Comparison of ENCODE assay signal across 11 cellular contexts in genomic region chr5:16855475-16855874, GRCh38.
A peak's percentile ranks its signal among the peaks of the same experiment; 100 is the strongest.
DNase-seq lines count a peak whose midpoint lies in the region; ATAC-seq, FAIRE-seq and TF ChIP-seq lines count a peak whose summit lies in the region.
"Had no signal": no experiment of that assay in that cellular context is flagged by ENCODE, and none has a peak within 500 bp of the region (broad histone marks: within the 10 kb centered on the region; RNA-seq: fewer than 3 reads in every experiment).

No MANE protein-coding gene starts in this region.

- H2AFZ ChIP-seq in astrocyte (ENCODE audit: low read depth, low read length), result no peak overlapping the region

- H3K4me2 ChIP-seq in astrocyte (ENCODE audit: low read length), result no peak overlapping the region

- no peak overlapping the region for H3K27ac ChIP-seq in astrocyte (ENCODE audit: low read depth, low read length)
- H3K27ac ChIP-seq in sigmoid colon, result peak overlapping the region in 1 of 4 donors; percentile 3
- H3K27ac ChIP-seq: breast epithelium, prostate gland, SJSA1 had no signal

- peak; percentile 68 for ATAC-seq in left colon
- ATAC-seq in activated naive CD4-positive, alpha-beta T cell treated with anti-CD3 and anti-CD28 coated beads, Interleukin-2, amount 50 U/mL, for 72 hours, result no peak

- TF ChIP-seq EP300 in sigmoid colon (IDR thresholded peaks at IDR 0.05), result no peak

- POLR2A ChIA-PET in Caco-2 (lab: Charles Lee), result no interaction called here

- intact Hi-C loops in left colon (cut with DNase I, micrococcal nuclease) (no loop called here), Caco-2 (cut with micrococcal nuclease; ENCODE audit: unreplicated experiment) (no loop called here), sigmoid colon (cut with DNase I) (no loop called here)

- no peaks in the 10 kb centered on the region for H3K27me3 Mint-ChIP-seq in astrocyte (ENCODE audit: low read depth, unreplicated experiment)
- H3K27me3 Mint-ChIP-seq in Caco-2 (ENCODE audit: insufficient read depth, unreplicated experiment), result no peaks in the 10 kb centered on the region

- 55 to 71% methylated on average over 5 of the region's 5 CpGs for WGBS in sigmoid colon, 2 donors

- H3K4me1 ChIP-seq in astrocyte (ENCODE audit: insufficient read depth, low read length) (no peaks in the 10 kb centered on the region), Caco-2 (no peaks in the 10 kb centered on the region), sigmoid colon (peaks cover 0 to 12% (median 0%) of the 10 kb centered on the region in 4 donors)
- H3K4me1 ChIP-seq: breast epithelium, prostate gland, SJSA1 had no signal

- DNase-seq in Ammon's horn (ENCODE audit: low spot score) (peak; percentile 11), NCI-H1694 treated with DMSO at 0.1 percent for 48 hours (lab: John Stamatoyannopoulos, UW) (peak; percentile 84), astrocyte (ENCODE audit: low read depth) (peak; percentile 41), left colon (no peak), Caco-2 (no peak), SKM-1 treated with dmso at 0.1 percent for 144 hours (lab: John Stamatoyannopoulos, UW; ENCODE audit: unreplicated experiment) (no peak), sigmoid colon (no peak)
- no peak for DNase-seq in activated naive CD4-positive, alpha-beta T cell treated with anti-CD3 and anti-CD28 coated beads, Interleukin-2, amount 50 U/mL, for 72 hours (ENCODE audit: low spot score in 2 of 2)

- peak overlapping the region; percentile 15 for H3K9ac ChIP-seq in astrocyte (ENCODE audit: low read length)

- no peak for TF ChIP-seq POLR2A in sigmoid colon (IDR thresholded peaks at IDR 0.05)

- no peak for TF ChIP-seq CTCF in astrocyte (IDR thresholded peaks at IDR 0.05; ENCODE audit: insufficient read depth, low read depth, low read length)
- no peak for TF ChIP-seq CTCF in Caco-2 (IDR thresholded peaks at IDR 0.05; ENCODE audit: insufficient read depth in 1 of 2, low read depth in 1 of 2, low read length in 1 of 2, severe bottlenecking in 1 of 2, unreplicated experiment in 1 of 2)
- no peak for TF ChIP-seq CTCF in sigmoid colon (IDR thresholded peaks at IDR 0.05)

- no peaks in the 10 kb centered on the region for H3K9me3 ChIP-seq in astrocyte (ENCODE audit: insufficient read depth, low read depth, low read length)
- 0 out of 2 replicates have a peak, but pooled peaks cover 3% of the 10 kb centered on the region for H3K9me3 ChIP-seq in Caco-2
- H3K9me3 ChIP-seq in sigmoid colon, result peaks cover 0 to 7% (median 3%) of the 10 kb centered on the region in 4 donors
- H3K9me3 ChIP-seq: prostate gland had no signal

- H3K4me1 Mint-ChIP-seq in astrocyte (ENCODE audit: low read depth, unreplicated experiment) (peaks cover 26% of the 10 kb centered on the region), Caco-2 (ENCODE audit: low read depth, unreplicated experiment) (peaks cover 17% of the 10 kb centered on the region)

- H3K27me3 ChIP-seq in astrocyte (ENCODE audit: insufficient read depth, low read length), result no peaks in the 10 kb centered on the region
- no peaks in the 10 kb centered on the region for H3K27me3 ChIP-seq in Caco-2 (replicated peaks; ENCODE audit: control insufficient read depth, insufficient read depth, low read length)
- no peaks in the 10 kb centered on the region for H3K27me3 ChIP-seq in sigmoid colon
- H3K27me3 ChIP-seq: breast epithelium, SJSA1 had no signal

- peak overlapping the region; percentile 2 for H3K27ac Mint-ChIP-seq in astrocyte (ENCODE audit: unreplicated experiment)
- no peak overlapping the region for H3K27ac Mint-ChIP-seq in activated naive CD4-positive, alpha-beta T cell treated with anti-CD3 and anti-CD28 coated beads, Interleukin-2, amount 50 U/mL, for 72 hours
- no peak overlapping the region for H3K27ac Mint-ChIP-seq in Caco-2 (ENCODE audit: unreplicated experiment)

- H3K9me3 Mint-ChIP-seq in astrocyte (ENCODE audit: unreplicated experiment), result no peaks in the 10 kb centered on the region
- no peaks in the 10 kb centered on the region for H3K9me3 Mint-ChIP-seq in activated naive CD4-positive, alpha-beta T cell treated with anti-CD3 and anti-CD28 coated beads, Interleukin-2, amount 50 U/mL, for 72 hours
- H3K9me3 Mint-ChIP-seq in Caco-2 (ENCODE audit: unreplicated experiment), result no peaks in the 10 kb centered on the region

- no peak overlapping the region for H3K4me3 ChIP-seq in astrocyte (ENCODE audit: insufficient read depth, low read depth, low read length)
- no peak overlapping the region for H3K4me3 ChIP-seq in Caco-2 (ENCODE audit: low read depth, low read length)
- no peak overlapping the region for H3K4me3 ChIP-seq in sigmoid colon
- H3K4me3 ChIP-seq: breast epithelium, prostate gland, SJSA1 had no signal

- H3K4me3 Mint-ChIP-seq in astrocyte (ENCODE audit: unreplicated experiment) (no peak overlapping the region), Caco-2 (ENCODE audit: unreplicated experiment) (no peak overlapping the region)

- no peak for FAIRE-seq in astrocyte (lab: Jason Lieb, UNC)

- CTCF ChIA-PET in Caco-2 (lab: Charles Lee), result no interaction called here

- peaks cover 3% of the 10 kb centered on the region for H3K36me3 ChIP-seq in astrocyte (ENCODE audit: insufficient read depth, low read length)
- no peaks in the 10 kb centered on the region for H3K36me3 ChIP-seq in Caco-2 (ENCODE audit: control insufficient read depth, insufficient read depth, low read length)
- no peaks in the 10 kb centered on the region for H3K36me3 ChIP-seq in sigmoid colon
- H3K36me3 ChIP-seq: breast epithelium, prostate gland had no signal

- H4K20me1 ChIP-seq in astrocyte (ENCODE audit: insufficient read depth, low read length), result peaks cover 89% of the 10 kb centered on the region

- H3K36me3 Mint-ChIP-seq in astrocyte (ENCODE audit: low read depth, unreplicated experiment) (peaks cover 5% of the 10 kb centered on the region), Caco-2 (ENCODE audit: insufficient read depth, unreplicated experiment) (peaks cover 61% of the 10 kb centered on the region)
- H3K36me3 Mint-ChIP-seq in activated naive CD4-positive, alpha-beta T cell treated with anti-CD3 and anti-CD28 coated beads, Interleukin-2, amount 50 U/mL, for 72 hours, result no peaks in the 10 kb centered on the region

- no TSS peak for BruUV-seq in Caco-2 (replicated peaks; lab: Mats Ljungman, UMichigan)

- peaks cover 94% of the 10 kb centered on the region for H3K79me2 ChIP-seq in astrocyte (ENCODE audit: insufficient read depth, low read length)

Comparison
In these comparisons a context has a peak if more than half of its experiments do, and no peak if none do; other contexts are left out.
1. DNase-seq: peak in Ammon's horn (single experiment), NCI-H1694 treated with DMSO at 0.1 percent for 48 hours (single experiment) and astrocyte (single experiment); none in left colon (0 of 2), activated naive CD4-positive, alpha-beta T cell treated with anti-CD3 and anti-CD28 coated beads, Interleukin-2, amount 50 U/mL, for 72 hours (0 of 2), Caco-2 (0 of 2), SKM-1 treated with dmso at 0.1 percent for 144 hours (single experiment) and sigmoid colon (single experiment).